ENCODE assay signal across 8 cellular contexts in genomic region chr13:106532111-106532929, GRCh38. TPM values are rescaled to one million over a fixed set of nuclear protein-coding genes. Genes with fewer than 3 reads are reported as not detected.
DNase-seq lines count a peak whose midpoint lies in the region; ATAC-seq and TF ChIP-seq lines count a peak whose summit lies in the region.

No MANE protein-coding gene starts in this region.

- peaks cover 63% of the 10 kb centered on the region for H3K4me1 Mint-ChIP-seq in GM23338
- peaks cover 18% of the 10 kb centered on the region for H3K4me1 Mint-ChIP-seq in activated T-helper 1 cell treated with anti-CD3 and anti-CD28 coated beads, Interleukin-12 subunit alpha, Interleukin-12 subunit beta, Interleukin-2, Interleukin-4 antibody, amounts not matched to agents 30 ng/mL and 10 ng/mL and 1 ng/mL, durations not matched to agents 14 hours and 24 hours and 36 hours (ENCODE audit: low read depth)

- H3K9ac ChIP-seq in skeletal muscle tissue (ENCODE audit: low read depth in 1 of 3, low read length in 3 of 3) = peak overlapping the region; percentile 57 to 71 (median 70)

- H3K79me2 ChIP-seq in GM23338 (replicated peaks; ENCODE audit: insufficient read depth) = peaks cover 58% of the 10 kb centered on the region

- no peaks in the 10 kb centered on the region for H3K9me2 ChIP-seq in GM23338 (ENCODE audit: insufficient read depth)

- H2AFZ ChIP-seq in GM23338 = no peak overlapping the region

- no peaks in the 10 kb centered on the region for H3F3A ChIP-seq in GM23338 (replicated peaks; ENCODE audit: low read depth)

- H3K27me3 ChIP-seq in GM23338 (ENCODE audit: insufficient read depth) (peaks cover 29% of the 10 kb centered on the region), skeletal muscle tissue (ENCODE audit: control insufficient read depth in 3 of 3, insufficient read depth in 3 of 3, low read length in 3 of 3) (no peaks in the 10 kb centered on the region)

- no peak for ATAC-seq in GM23338

- DNase-seq in GM23338 (ENCODE audit: low spot score) (no peak), mesenteric fat pad (ENCODE audit: low spot score) (no peak), HK-2 (ENCODE audit: unreplicated experiment) (no peak)
- DNase-seq in activated T-helper 1 cell treated with anti-CD3 and anti-CD28 coated beads, Interleukin-12 subunit alpha, Interleukin-12 subunit beta, Interleukin-2, Interleukin-4 antibody, amounts not matched to agents 30 ng/mL and 10 ng/mL and 1 ng/mL, durations not matched to agents 14 hours and 24 hours and 36 hours (ENCODE audit: low spot score) = no peak
- DNase-seq in stimulated activated CD4-positive, alpha-beta T cell treated with anti-CD3 and anti-CD28 coated beads, Interleukin-1b, Interleukin-23, amount 100 ng/mL, for 48 hours = no peak
- no peak for DNase-seq in stimulated activated CD4-positive, alpha-beta T cell treated with anti-CD3 and anti-CD28 coated beads, Interleukin-15, amount 100 ng/mL, for 24 hours

- H3K27ac Mint-ChIP-seq in GM23338 = no peak overlapping the region
- H3K27ac Mint-ChIP-seq in activated T-helper 1 cell treated with anti-CD3 and anti-CD28 coated beads, Interleukin-12 subunit alpha, Interleukin-12 subunit beta, Interleukin-2, Interleukin-4 antibody, amounts not matched to agents 30 ng/mL and 10 ng/mL and 1 ng/mL, durations not matched to agents 14 hours and 24 hours and 36 hours = no peak overlapping the region

- H3K4me3 Mint-ChIP-seq in GM23338 = peak overlapping the region; percentile 83
- peak overlapping the region; percentile 8 for H3K4me3 Mint-ChIP-seq in activated T-helper 1 cell treated with anti-CD3 and anti-CD28 coated beads, Interleukin-12 subunit alpha, Interleukin-12 subunit beta, Interleukin-2, Interleukin-4 antibody, amounts not matched to agents 30 ng/mL and 10 ng/mL and 1 ng/mL, durations not matched to agents 14 hours and 24 hours and 36 hours

- H3K36me3 ChIP-seq in GM23338 (ENCODE audit: insufficient read depth) = no peaks in the 10 kb centered on the region
- no peaks in the 10 kb centered on the region for H3K36me3 ChIP-seq in skeletal muscle tissue (ENCODE audit: control insufficient read depth in 3 of 3, insufficient read depth in 3 of 3, low read length in 3 of 3)

- H3K27me3 Mint-ChIP-seq in GM23338 (ENCODE audit: insufficient read depth, low read depth, poor library complexity) = peaks cover 21% of the 10 kb centered on the region
- peaks cover 50% of the 10 kb centered on the region for H3K27me3 Mint-ChIP-seq in activated T-helper 1 cell treated with anti-CD3 and anti-CD28 coated beads, Interleukin-12 subunit alpha, Interleukin-12 subunit beta, Interleukin-2, Interleukin-4 antibody, amounts not matched to agents 30 ng/mL and 10 ng/mL and 1 ng/mL, durations not matched to agents 14 hours and 24 hours and 36 hours (ENCODE audit: insufficient read depth)

- no peaks in the 10 kb centered on the region for H3K9me3 ChIP-seq in skeletal muscle tissue (ENCODE audit: control insufficient read depth in 3 of 3, low read length in 3 of 3)

- no peak overlapping the region for H3K27ac ChIP-seq in GM23338 (ENCODE audit: low read depth)
- peak overlapping the region; percentile 37 for H3K27ac ChIP-seq in skeletal muscle tissue (ENCODE audit: low read depth, low read length)

- no peaks in the 10 kb centered on the region; the same call in 2 of the 3 replicates for H3K9me3 Mint-ChIP-seq in GM23338
- H3K9me3 Mint-ChIP-seq in activated T-helper 1 cell treated with anti-CD3 and anti-CD28 coated beads, Interleukin-12 subunit alpha, Interleukin-12 subunit beta, Interleukin-2, Interleukin-4 antibody, amounts not matched to agents 30 ng/mL and 10 ng/mL and 1 ng/mL, durations not matched to agents 14 hours and 24 hours and 36 hours = no peaks in the 10 kb centered on the region

- no peak for TF ChIP-seq CTCF in GM23338 (conservative IDR thresholded peaks at IDR 0.05; ENCODE audit: low read depth in 2 of 2)

- H4K20me1 ChIP-seq in GM23338 (replicated peaks; ENCODE audit: insufficient read depth) = 0 out of 2 replicates have a peak, but pooled peaks cover 4% of the 10 kb centered on the region

- peaks cover 61% of the 10 kb centered on the region for H3K4me1 ChIP-seq in GM23338 (ENCODE audit: insufficient read depth)
- peaks cover 17 to 27% (median 22%) of the 10 kb centered on the region in 3 donors for H3K4me1 ChIP-seq in skeletal muscle tissue (ENCODE audit: control insufficient read depth in 3 of 3, insufficient read depth in 3 of 3, low read length in 3 of 3)

- peak overlapping the region; percentile 78 for H3K4me2 ChIP-seq in GM23338

- H3K36me3 Mint-ChIP-seq in GM23338 (ENCODE audit: low read depth) = no peaks in the 10 kb centered on the region; the same call in 2 of the 3 replicates
- peaks cover 2% of the 10 kb centered on the region for H3K36me3 Mint-ChIP-seq in activated T-helper 1 cell treated with anti-CD3 and anti-CD28 coated beads, Interleukin-12 subunit alpha, Interleukin-12 subunit beta, Interleukin-2, Interleukin-4 antibody, amounts not matched to agents 30 ng/mL and 10 ng/mL and 1 ng/mL, durations not matched to agents 14 hours and 24 hours and 36 hours (ENCODE audit: low read depth)

- intact Hi-C loops in activated T-helper 1 cell treated with anti-CD3 and anti-CD28 coated beads, Interleukin-12 subunit alpha, Interleukin-12 subunit beta, Interleukin-2, Interleukin-4 antibody, amounts not matched to agents 30 ng/mL and 10 ng/mL and 1 ng/mL, durations not matched to agents 14 hours and 24 hours and 36 hours (cut with micrococcal nuclease) = loop anchor here (2.0 to 10.0 kb wide), 4 partner anchors 42 to 1398 kb away; no protein-coding TSS in a partner anchor

- H3K4me3 ChIP-seq in GM23338 (peak overlapping the region; percentile 58), iPS-11a (ENCODE audit: low read depth, low read length) (peak overlapping the region; percentile 33), skeletal muscle tissue (ENCODE audit: low read length in 3 of 3) (peak overlapping the region; percentile 65 to 83 (median 66))

TF ChIP-seq in GM23338, 12 proteins besides CTCF, POLR2A, EP300 and RAD21 (continues in another document):
- TF ChIP-seq STAT1 (IDR thresholded peaks at IDR 0.05; ENCODE audit: unreplicated experiment) = no peak
- TF ChIP-seq EZH2phosphoT487 (IDR thresholded peaks at IDR 0.05; ENCODE audit: unreplicated experiment) = no peak
- no peak for TF ChIP-seq EZH2 (IDR thresholded peaks at IDR 0.05; ENCODE audit: low read depth, unreplicated experiment)

RNA-seq across cellular contexts. Expression of gene EFNB2, which starts 3.1 kb away (rescaled TPM):
- total RNA-seq in GM23338 (2014; rRNA removed; shearing (Covaris generic)) = 8.3 and 10.9 TPM in 2 replicates
- 5.5 and 5.7 TPM in 2 replicates for polyA plus RNA-seq in GM23338 (2016; fragmentation: Nextera tagmentation; extraction: Ambion mirVana)
- 0.44 and 0.51 TPM in 2 replicates for total RNA-seq in activated T-helper 1 cell treated with anti-CD3 and anti-CD28 coated beads, Interleukin-12 subunit alpha, Interleukin-12 subunit beta, Interleukin-2, Interleukin-4 antibody, amounts not matched to agents 30 ng/mL and 10 ng/mL and 1 ng/mL, durations not matched to agents 14 hours and 24 hours and 36 hours
- total RNA-seq in skeletal muscle tissue (14.6 TPM), mesenteric fat pad (21.6 TPM)

RNA-seq across cellular contexts. Expression of gene ARGLU1, which starts 35.6 kb away (rescaled TPM):
- 92.2 and 108 TPM in 2 replicates for total RNA-seq in GM23338 (2014; rRNA removed; shearing (Covaris generic))
- 159 and 166 TPM in 2 replicates for polyA plus RNA-seq in GM23338 (2016; fragmentation: Nextera tagmentation; extraction: Ambion mirVana)
- 89.8 and 91.5 TPM in 2 replicates for total RNA-seq in activated T-helper 1 cell treated with anti-CD3 and anti-CD28 coated beads, Interleukin-12 subunit alpha, Interleukin-12 subunit beta, Interleukin-2, Interleukin-4 antibody, amounts not matched to agents 30 ng/mL and 10 ng/mL and 1 ng/mL, durations not matched to agents 14 hours and 24 hours and 36 hours
- total RNA-seq in skeletal muscle tissue (32.4 TPM), mesenteric fat pad (63.7 TPM)
